In the genomic region with DNA sequence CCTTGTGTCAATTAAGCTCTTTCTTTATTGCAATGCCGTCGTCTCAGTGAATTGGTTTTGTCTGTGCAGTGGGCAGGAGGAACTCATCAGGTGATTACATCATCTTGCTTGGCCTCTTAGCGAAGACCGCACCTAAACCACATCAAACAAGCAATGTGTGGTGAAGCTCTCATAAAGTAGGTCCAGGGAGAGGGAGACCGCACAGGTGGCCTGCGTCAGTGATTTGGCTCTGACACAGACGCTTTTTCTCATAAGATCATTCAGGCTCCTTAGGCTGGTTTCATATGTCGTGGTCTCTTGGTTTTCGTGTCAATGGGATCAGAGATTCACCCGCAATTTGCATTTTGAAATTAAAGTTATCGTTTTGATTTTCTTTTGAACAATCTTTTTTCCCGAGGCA, we compare ENCODE assay signal across 11 cellular contexts. TPM values are rescaled to one million over a fixed set of nuclear protein-coding genes. Genes with fewer than 3 reads are reported as not detected.
DNase-seq lines count a peak whose midpoint lies in the region; ATAC-seq and TF ChIP-seq lines count a peak whose summit lies in the region.
"Had no signal": no experiment of that assay in that cellular context is flagged by ENCODE, and none has a peak within 500 bp of the region (broad histone marks: within the 10 kb centered on the region; RNA-seq: fewer than 3 reads in every experiment).

No MANE protein-coding gene starts in this region.

- H3K27ac ChIP-seq in suprapubic skin: no peak overlapping the region
- H3K27ac ChIP-seq: heart right ventricle had no signal

- H3K36me3 Mint-ChIP-seq in memory B cell (peaks cover 3% of the 10 kb centered on the region), osteocyte (ENCODE audit: unreplicated experiment) (no peaks in the 10 kb centered on the region), Caco-2 (ENCODE audit: insufficient read depth, unreplicated experiment) (no peaks in the 10 kb centered on the region)

- ATAC-seq in memory B cell (ENCODE audit: low read depth): peak; percentile 78
- no peak for ATAC-seq in GM21447 (IDR thresholded peaks at IDR 0.05; ENCODE audit: unreplicated experiment)
- ATAC-seq: heart right ventricle had no signal

- no peak for TF ChIP-seq EP300 in suprapubic skin (IDR thresholded peaks at IDR 0.05)

- BruUV-seq in Caco-2 (replicated peaks; lab: Mats Ljungman, UMichigan): no TSS peak

- no peaks in the 10 kb centered on the region for H3K36me3 ChIP-seq in suprapubic skin
- no peaks in the 10 kb centered on the region for H3K36me3 ChIP-seq in Caco-2 (ENCODE audit: control insufficient read depth, insufficient read depth, low read length)
- H3K36me3 ChIP-seq: heart right ventricle had no signal

- CTCF ChIA-PET in Caco-2 (lab: Charles Lee): no interaction called here

- intact Hi-C loops in Caco-2 (cut with micrococcal nuclease; ENCODE audit: unreplicated experiment): no loop called here

- no peak for TF ChIP-seq CTCF in GM12865 (IDR thresholded peaks at IDR 0.05; ENCODE audit: insufficient read depth, low read depth, low read length, missing control alignments)
- no peak for TF ChIP-seq CTCF in suprapubic skin (IDR thresholded peaks at IDR 0.05)
- TF ChIP-seq CTCF in osteocyte (IDR thresholded peaks at IDR 0.05): no peak
- no peak for TF ChIP-seq CTCF in Caco-2 (IDR thresholded peaks at IDR 0.05; ENCODE audit: insufficient read depth in 1 of 2, low read depth in 1 of 2, low read length in 1 of 2, severe bottlenecking in 1 of 2, unreplicated experiment in 1 of 2)

- no peak for TF ChIP-seq POLR2A in suprapubic skin (IDR thresholded peaks at IDR 0.05)

- no peaks in the 10 kb centered on the region for H3K9me3 Mint-ChIP-seq in memory B cell
- H3K9me3 Mint-ChIP-seq in osteocyte (ENCODE audit: unreplicated experiment): no peaks in the 10 kb centered on the region
- no peaks in the 10 kb centered on the region for H3K9me3 Mint-ChIP-seq in Caco-2 (ENCODE audit: unreplicated experiment)

- peaks cover 20% of the 10 kb centered on the region for H3K27me3 ChIP-seq in suprapubic skin
- H3K27me3 ChIP-seq in Caco-2 (replicated peaks; ENCODE audit: control insufficient read depth, insufficient read depth, low read length): no peaks in the 10 kb centered on the region

- H3K4me3 ChIP-seq in GM12865 (ENCODE audit: low read depth, low read length): no peak overlapping the region
- H3K4me3 ChIP-seq in suprapubic skin: no peak overlapping the region
- H3K4me3 ChIP-seq in Caco-2 (ENCODE audit: low read depth, low read length): no peak overlapping the region
- H3K4me3 ChIP-seq: heart right ventricle, smooth muscle cell had no signal

- no peaks in the 10 kb centered on the region for H3K9me3 ChIP-seq in suprapubic skin
- H3K9me3 ChIP-seq in Caco-2: no peaks in the 10 kb centered on the region
- H3K9me3 ChIP-seq: heart right ventricle had no signal

- DNase-seq in GM12865 (ENCODE audit: low read depth) (peak; percentile 84), NCI-H2107 (lab: John Stamatoyannopoulos, UW) (peak; percentile 54), memory B cell (ENCODE audit: low spot score in 2 of 2) (no peak), suprapubic skin (ENCODE audit: low spot score in 2 of 2) (no peak), osteocyte (ENCODE audit: extremely low spot score, unreplicated experiment) (no peak), Caco-2 (no peak)
- DNase-seq in activated T-cell treated with anti-CD3 and anti-CD28 coated beads, Interleukin-2, amount 50 U/mL, for 1 hour: peak; percentile 24
- DNase-seq: DMS 273 treated with DMSO at 0.1 percent for 48 hours, heart right ventricle had no signal

- H3K4me1 ChIP-seq in suprapubic skin: no peaks in the 10 kb centered on the region
- H3K4me1 ChIP-seq in Caco-2: no peaks in the 10 kb centered on the region

- peaks cover 2% of the 10 kb centered on the region for H3K27me3 Mint-ChIP-seq in memory B cell
- H3K27me3 Mint-ChIP-seq in osteocyte (ENCODE audit: unreplicated experiment): peaks cover 41% of the 10 kb centered on the region
- H3K27me3 Mint-ChIP-seq in Caco-2 (ENCODE audit: insufficient read depth, unreplicated experiment): no peaks in the 10 kb centered on the region

- no peaks in the 10 kb centered on the region for H3K4me1 Mint-ChIP-seq in memory B cell
- no peaks in the 10 kb centered on the region for H3K4me1 Mint-ChIP-seq in osteocyte (ENCODE audit: unreplicated experiment)
- no peaks in the 10 kb centered on the region for H3K4me1 Mint-ChIP-seq in Caco-2 (ENCODE audit: low read depth, unreplicated experiment)

- 80% methylated on average over 12 of the region's 12 CpGs for WGBS in suprapubic skin

- H3K27ac Mint-ChIP-seq in memory B cell (no peak overlapping the region), osteocyte (ENCODE audit: unreplicated experiment) (no peak overlapping the region), Caco-2 (ENCODE audit: unreplicated experiment) (no peak overlapping the region)

- H3K4me3 Mint-ChIP-seq in memory B cell (no peak overlapping the region), osteocyte (ENCODE audit: unreplicated experiment) (no peak overlapping the region), Caco-2 (ENCODE audit: unreplicated experiment) (no peak overlapping the region)

- POLR2A ChIA-PET in Caco-2 (lab: Charles Lee): no interaction called here

RNA-seq across cellular contexts. Expression of a gene that starts 6.7 kb away (rescaled TPM):
- total RNA-seq in suprapubic skin: 10 to 100 TPM in 3 of 4 donors, 1 to 10 TPM in 1; 7.2 to 21.9 (median 19.9) TPM
- not detected in 2 replicates for total RNA-seq in osteocyte
- 4.8 and 6.8 TPM in 2 replicates for total RNA-seq in Caco-2 (2022)

Comparison
In these comparisons a context has a peak if more than half of its experiments do, and no peak if none do; other contexts are left out.
1. DNase-seq: peak in GM12865 (single experiment), NCI-H2107 (single experiment) and activated T-cell treated with anti-CD3 and anti-CD28 coated beads, Interleukin-2, amount 50 U/mL, for 1 hour (single experiment); none in memory B cell (0 of 2), suprapubic skin (0 of 2), osteocyte (single experiment) and Caco-2 (0 of 2).